ENCODE assay signal across 13 cellular contexts in the genomic region with DNA sequence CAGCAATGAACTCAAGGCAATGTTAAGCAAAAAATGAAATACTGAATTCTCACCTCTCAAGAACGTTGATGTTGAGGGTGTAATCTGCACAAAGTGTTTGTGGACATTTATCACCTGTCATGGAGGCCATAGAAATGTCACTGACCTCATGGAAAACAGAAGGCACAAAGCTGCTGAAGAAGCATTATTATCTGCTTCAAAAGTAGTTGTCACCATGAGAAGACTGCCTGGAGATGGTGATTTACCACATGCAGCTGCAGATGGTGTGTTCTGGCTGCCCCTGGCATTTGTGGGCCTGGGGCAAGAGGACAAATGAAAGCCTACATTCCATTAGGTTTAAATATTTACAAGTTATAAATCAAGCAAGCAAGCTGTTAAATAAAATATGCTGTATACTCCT.
"Had no signal": no experiment of that assay in that cellular context is flagged by ENCODE, and none has a peak within 500 bp of the region (broad histone marks: within the 10 kb centered on the region; RNA-seq: fewer than 3 reads in every experiment).

No MANE protein-coding gene starts in this region.

- H3K27ac ChIP-seq: breast epithelium, dorsolateral prefrontal cortex, psoas muscle, sigmoid colon, suprapubic skin had no signal

- DNase-seq: activated CD4-positive, alpha-beta T cell treated with anti-CD3 and anti-CD28 coated beads for 1 hour; activated gamma-delta T cell treated with Interleukin-2 at 50 U/mL for 16 hours; activated naive CD8-positive, alpha-beta T cell treated with anti-CD3 and anti-CD28 coated beads, Interleukin-2, amount 10 ng/mL, durations not matched to agents 7 days and 5 days; aorta; dorsolateral prefrontal cortex; natural killer cell; occipital lobe; psoas muscle; sigmoid colon had no signal

- ATAC-seq: natural killer cell had no signal

- H3K9me3 ChIP-seq: breast epithelium, psoas muscle, sigmoid colon, suprapubic skin had no signal

- H3K27ac Mint-ChIP-seq: natural killer cell had no signal

- H3K4me1 ChIP-seq: breast epithelium, sigmoid colon, suprapubic skin had no signal

- H3K4me3 ChIP-seq: breast epithelium, dorsolateral prefrontal cortex, psoas muscle, sigmoid colon, suprapubic skin had no signal

- H3K9me3 Mint-ChIP-seq: activated CD4-positive, alpha-beta memory T cell treated with anti-CD3 and anti-CD28 coated beads for 36 hours; activated naive CD8-positive, alpha-beta T cell treated with anti-CD3 and anti-CD28 coated beads, Interleukin-2, amount 10 ng/mL, durations not matched to agents 7 days and 5 days; natural killer cell; type B pancreatic cell had no signal

- H3K27me3 Mint-ChIP-seq: activated CD4-positive, alpha-beta memory T cell treated with anti-CD3 and anti-CD28 coated beads for 36 hours; activated naive CD8-positive, alpha-beta T cell treated with anti-CD3 and anti-CD28 coated beads, Interleukin-2, amount 10 ng/mL, durations not matched to agents 7 days and 5 days; type B pancreatic cell had no signal

- H3K27me3 ChIP-seq: sigmoid colon, suprapubic skin had no signal

- H3K36me3 Mint-ChIP-seq: activated CD4-positive, alpha-beta memory T cell treated with anti-CD3 and anti-CD28 coated beads for 36 hours; natural killer cell; type B pancreatic cell had no signal

- H3K4me3 Mint-ChIP-seq: activated CD4-positive, alpha-beta memory T cell treated with anti-CD3 and anti-CD28 coated beads for 36 hours; natural killer cell; type B pancreatic cell had no signal

- H3K36me3 ChIP-seq: sigmoid colon, suprapubic skin had no signal
